In genomic region chr19:45585158-45585577, GRCh38 we compare ENCODE assay signal across 1 cellular context.
TF ChIP-seq lines count a peak whose summit lies in the region.

No MANE protein-coding gene starts in this region.

TF ChIP-seq in K562, 482 proteins besides CTCF, POLR2A, EP300 and RAD21 (continued from another document and continues in another):
- TF ChIP-seq JUN (IDR thresholded peaks at IDR 0.05; ENCODE audit: borderline replicate concordance, low read depth, low read length): no peak
- TF ChIP-seq JUN (CRISPR knock-in tag; IDR thresholded peaks at IDR 0.05; ENCODE audit: borderline replicate concordance): no peak
- no peak for TF ChIP-seq ZNF778 (CRISPR knock-in tag; IDR thresholded peaks at IDR 0.05)
- TF ChIP-seq ZFP91 (CRISPR knock-in tag; IDR thresholded peaks at IDR 0.05): no peak
- TF ChIP-seq ZNF184 (CRISPR knock-in tag; IDR thresholded peaks at IDR 0.05): no peak
- TF ChIP-seq PREB (CRISPR knock-in tag; IDR thresholded peaks at IDR 0.05): no peak
- peak; percentile 92 for TF ChIP-seq ZFP36 (IDR thresholded peaks at IDR 0.05; ENCODE audit: low read depth, low read length, partially characterized antibody)
- TF ChIP-seq KDM5B (IDR thresholded peaks at IDR 0.05; ENCODE audit: insufficient replicate concordance, low read depth, low read length): no peak
- no peak for TF ChIP-seq GABPB2 (CRISPR knock-in tag; conservative IDR thresholded peaks at IDR 0.05)
- no peak for TF ChIP-seq ZNF696 (CRISPR knock-in tag; conservative IDR thresholded peaks at IDR 0.05)
- no peak for TF ChIP-seq IRF1 (CRISPR knock-in tag; IDR thresholded peaks at IDR 0.05; ENCODE audit: borderline replicate concordance)
- TF ChIP-seq TEAD4 (IDR thresholded peaks at IDR 0.05; ENCODE audit: low read length): peak; percentile 3; the same call in 1 of the 2 replicates
- TF ChIP-seq TEAD4 (CRISPR knock-in tag; IDR thresholded peaks at IDR 0.05; ENCODE audit: borderline replicate concordance): no peak
- TF ChIP-seq TARDBP (IDR thresholded peaks at IDR 0.05): 0 out of 2 replicates have a peak, but pooled peaks have one; percentile 13
- no peak for TF ChIP-seq SP1 (CRISPR knock-in tag; IDR thresholded peaks at IDR 0.05)
- TF ChIP-seq ZNF143 (CRISPR knock-in tag; IDR thresholded peaks at IDR 0.05): no peak
- 0 out of 2 replicates have a peak, but pooled peaks have one; percentile 31 for TF ChIP-seq ZNF583 (CRISPR knock-in tag; IDR thresholded peaks at IDR 0.05)
- no peak for TF ChIP-seq MEIS2 (IDR thresholded peaks at IDR 0.05; ENCODE audit: partially characterized antibody)
- TF ChIP-seq SETDB1 (IDR thresholded peaks at IDR 0.05; ENCODE audit: low read length): no peak
- TF ChIP-seq ATF4 (CRISPR knock-in tag; IDR thresholded peaks at IDR 0.05): 0 out of 2 replicates have a peak, but pooled peaks have one; percentile 23
- no peak for TF ChIP-seq PHB (CRISPR knock-in tag; IDR thresholded peaks at IDR 0.05)
- TF ChIP-seq ZNF41 (CRISPR knock-in tag; conservative IDR thresholded peaks at IDR 0.05): no peak
- no peak for TF ChIP-seq ZNF445 (CRISPR knock-in tag; IDR thresholded peaks at IDR 0.05; ENCODE audit: low read depth)
- no peak for TF ChIP-seq CHD2 (IDR thresholded peaks at IDR 0.05; ENCODE audit: low read depth, low read length)
- TF ChIP-seq ZBTB8A (IDR thresholded peaks at IDR 0.05; ENCODE audit: partially characterized antibody): no peak
- TF ChIP-seq MIER1 (IDR thresholded peaks at IDR 0.05; ENCODE audit: low read depth): no peak
- no peak for TF ChIP-seq CHD4 (IDR thresholded peaks at IDR 0.05; ENCODE audit: insufficient read depth, insufficient replicate concordance, low read depth, low read length, poor library complexity, severe bottlenecking)
- no peak for TF ChIP-seq RAD51 (IDR thresholded peaks at IDR 0.05; ENCODE audit: borderline replicate concordance, low read depth)
- no peak for TF ChIP-seq MBD1 (CRISPR knock-in tag; IDR thresholded peaks at IDR 0.05)
- no peak for TF ChIP-seq MITF (IDR thresholded peaks at IDR 0.05)
- TF ChIP-seq CHD7 (IDR thresholded peaks at IDR 0.05; ENCODE audit: low read depth, low read length): no peak
- no peak for TF ChIP-seq EZH2 (IDR thresholded peaks at IDR 0.05; ENCODE audit: borderline replicate concordance, low read depth, low read length)
- TF ChIP-seq STAG1 (CRISPR knock-in tag; IDR thresholded peaks at IDR 0.05; ENCODE audit: borderline replicate concordance): no peak
- TF ChIP-seq SMARCB1 (IDR thresholded peaks at IDR 0.05; ENCODE audit: insufficient read length, low read depth): no peak
- TF ChIP-seq ZNF785 (CRISPR knock-in tag; IDR thresholded peaks at IDR 0.05): no peak
- no peak for TF ChIP-seq KDM2B (CRISPR knock-in tag; IDR thresholded peaks at IDR 0.05)
- TF ChIP-seq E2F8 (IDR thresholded peaks at IDR 0.05; ENCODE audit: low read depth, partially characterized antibody): peak; percentile 2
- 0 out of 2 replicates have a peak, but pooled peaks have one; percentile 39 for TF ChIP-seq HDGF (IDR thresholded peaks at IDR 0.05)
- no peak for TF ChIP-seq HSF4 (CRISPR knock-in tag; IDR thresholded peaks at IDR 0.05; ENCODE audit: borderline replicate concordance)
- no peak for TF ChIP-seq PPARD (CRISPR knock-in tag; IDR thresholded peaks at IDR 0.05)
